ENCODE assay signal across 11 cellular contexts in genomic region chr5:42677156-42677842, GRCh38.
DNase-seq lines count a peak whose midpoint lies in the region; ATAC-seq and TF ChIP-seq lines count a peak whose summit lies in the region.
"Had no signal": no experiment of that assay in that cellular context is flagged by ENCODE, and none has a peak within 500 bp of the region (broad histone marks: within the 10 kb centered on the region; RNA-seq: fewer than 3 reads in every experiment).

No MANE protein-coding gene starts in this region.

- POLR2A ChIA-PET in PC-3 (lab: Charles Lee; ENCODE audit: unreplicated experiment) = interaction anchor here (0.6 kb wide), 1 partner anchor 709 kb away, joined by 4 read pairs; no protein-coding TSS in a partner anchor

- ATAC-seq in PC-3 (peak; percentile 60), left lobe of liver (peak; percentile 26), psoas muscle (no peak), aorta (ENCODE audit: low FRiP score) (no peak)
- ATAC-seq: CD8-positive, alpha-beta T cell had no signal

- H2AFZ ChIP-seq in PC-3 (ENCODE audit: low read length) = no peak overlapping the region
- H2AFZ ChIP-seq: GM23248 had no signal

- no peaks in the 10 kb centered on the region for H3K27me3 ChIP-seq in BLaER1 treated with 17β-estradiol and CSF1 and Interleukin-3, amounts not matched to agents 10 nM and 100 nM
- H3K27me3 ChIP-seq in PC-3 (ENCODE audit: low read length) = no peaks in the 10 kb centered on the region
- H3K27me3 ChIP-seq in psoas muscle (ENCODE audit: insufficient read depth in 3 of 3, low read length in 2 of 3) = no peaks in the 10 kb centered on the region
- no peaks in the 10 kb centered on the region for H3K27me3 ChIP-seq in aorta (ENCODE audit: control insufficient read depth in 1 of 2, insufficient read depth in 2 of 2, low read length in 1 of 2)

- 73 to 89% (median 76%) methylated on average over 5 of the region's 5 CpGs for WGBS in psoas muscle, 3 donors
- WGBS in aorta, 2 donors = 78 to 81% methylated on average over 5 of the region's 5 CpGs

- H4K20me1 ChIP-seq in BLaER1 treated with 17β-estradiol and CSF1 and Interleukin-3, amounts not matched to agents 10 nM and 100 nM = no peaks in the 10 kb centered on the region
- no peaks in the 10 kb centered on the region for H4K20me1 ChIP-seq in PC-3 (ENCODE audit: low read length)

- BruUV-seq in PC-3 (replicated peaks; lab: Mats Ljungman, UMichigan) = no TSS peak

- 0 out of 22 replicates have a peak, but pooled peaks cover 0 to 5% (median 0%) of the 10 kb centered on the region in 11 experiments for H3K36me3 ChIP-seq in BLaER1 treated with 17β-estradiol and CSF1 and Interleukin-3, amounts not matched to agents 10 nM and 100 nM
- H3K36me3 ChIP-seq in PC-3 (ENCODE audit: low read depth, low read length) (no peaks in the 10 kb centered on the region), psoas muscle (ENCODE audit: insufficient read depth in 1 of 2, low read depth in 1 of 2) (no peaks in the 10 kb centered on the region), aorta (ENCODE audit: control insufficient read depth in 1 of 2, insufficient read depth in 2 of 2, low read length in 1 of 2) (no peaks in the 10 kb centered on the region)

- peak overlapping the region in 7 of 11 experiments; percentile 17 to 59 (median 44); a peak in 7 of 22 replicates for H3K27ac ChIP-seq in BLaER1 treated with 17β-estradiol and CSF1 and Interleukin-3, amounts not matched to agents 10 nM and 100 nM
- H3K27ac ChIP-seq in PC-3 (ENCODE audit: low read length) = no peak overlapping the region
- H3K27ac ChIP-seq in psoas muscle = peak overlapping the region; percentile 56
- H3K27ac ChIP-seq in aorta (ENCODE audit: low read depth in 1 of 2, low read length in 2 of 2) = no peak overlapping the region
- H3K27ac ChIP-seq: GM23248 had no signal

- intact Hi-C loops in PC-3 (cut with micrococcal nuclease) (no loop called here), psoas muscle (cut with DNase I) (loop anchor here in 1 of 2 donors (10.0 kb wide), 1 partner anchor 52 kb away; no protein-coding TSS in a partner anchor), aorta (cut with DNase I) (no loop called here)

- CTCF ChIA-PET in PC-3 (lab: Charles Lee) = no interaction called here

- peaks cover 18 to 43% (median 32%) of the 10 kb centered on the region in 11 experiments for H3K9me3 ChIP-seq in BLaER1 treated with 17β-estradiol and CSF1 and Interleukin-3, amounts not matched to agents 10 nM and 100 nM (replicated peaks in 1 of 11)
- H3K9me3 ChIP-seq in PC-3 (ENCODE audit: low read length) (no peaks in the 10 kb centered on the region), psoas muscle (peaks cover 17% of the 10 kb centered on the region), aorta (ENCODE audit: control insufficient read depth, low read length) (no peaks in the 10 kb centered on the region)

- peak; percentile 31 for DNase-seq in PC-3
- DNase-seq in left lobe of liver (ENCODE audit: low spot score) = no peak
- DNase-seq in psoas muscle = no peak
- DNase-seq in mesenteric fat pad (ENCODE audit: low spot score) = no peak
- DNase-seq in aorta = no peak
- no peak for DNase-seq in DMS79 treated with DMSO at 0.1 percent for 48 hours (lab: John Stamatoyannopoulos, UW)
- DNase-seq: CD8-positive, alpha-beta T cell; COR-L47; GF-D8; GM23248 had no signal

- H3K4me3 ChIP-seq in BLaER1 treated with 17β-estradiol and CSF1 and Interleukin-3, amounts not matched to agents 10 nM and 100 nM = no peak overlapping the region
- H3K4me3 ChIP-seq in PC-3 (ENCODE audit: low read length) (no peak overlapping the region), psoas muscle (no peak overlapping the region), aorta (ENCODE audit: low read length in 2 of 2) (no peak overlapping the region)
- H3K4me3 ChIP-seq: GM23248 had no signal

- no peak overlapping the region for H3K9ac ChIP-seq in BLaER1 treated with 17β-estradiol and CSF1 and Interleukin-3, amounts not matched to agents 10 nM and 100 nM
- H3K9ac ChIP-seq in PC-3 (ENCODE audit: low read length) = no peak overlapping the region
- H3K9ac ChIP-seq: GM23248 had no signal

- no peaks in the 10 kb centered on the region for H3F3A ChIP-seq in PC-3 (ENCODE audit: low read length, unreplicated experiment)

- peaks cover 13 to 27% (median 24%) of the 10 kb centered on the region in 10 experiments for H3K4me1 ChIP-seq in BLaER1 treated with 17β-estradiol and CSF1 and Interleukin-3, amounts not matched to agents 10 nM and 100 nM
- H3K4me1 ChIP-seq in PC-3 (ENCODE audit: insufficient read depth, low read length) (no peaks in the 10 kb centered on the region), psoas muscle (peaks cover 19% of the 10 kb centered on the region), aorta (ENCODE audit: control insufficient read depth in 1 of 2, insufficient read depth in 2 of 2, low read length in 2 of 2) (peaks cover 0 to 2% of the 10 kb centered on the region in 2 donors)

- H3K4me2 ChIP-seq in BLaER1 treated with 17β-estradiol and CSF1 and Interleukin-3, amounts not matched to agents 10 nM and 100 nM = peak overlapping the region in 9 of 11 experiments; percentile 43 to 76 (median 55); a peak in 15 of 22 replicates
- H3K4me2 ChIP-seq in PC-3 (ENCODE audit: low read length) = no peak overlapping the region

- no peaks in the 10 kb centered on the region for H3K9me2 ChIP-seq in PC-3 (replicated peaks; ENCODE audit: low read length)

- H3K79me2 ChIP-seq in PC-3 (ENCODE audit: low read length) = no peaks in the 10 kb centered on the region

- TF ChIP-seq CTCF in PC-3 (conservative IDR thresholded peaks at IDR 0.05; ENCODE audit: low read depth, low read length) (no peak), psoas muscle (IDR thresholded peaks at IDR 0.05) (no peak)

Comparison
In these comparisons a context has a peak if more than half of its experiments do, and no peak if none do; other contexts are left out.
1. H3K27ac ChIP-seq: peak in BLaER1 treated with 17β-estradiol and CSF1 and Interleukin-3, amounts not matched to agents 10 nM and 100 nM (7 of 11) and psoas muscle (single experiment); none in PC-3 (single experiment) and aorta (0 of 2).
2. ATAC-seq: peak in PC-3 (single experiment) and left lobe of liver (single experiment); none in psoas muscle (0 of 4) and aorta (single experiment).